In genomic region chr12:131710464-131711457, GRCh38 we compare ENCODE assay signal across 8 cellular contexts. TPM values are rescaled to one million over a fixed set of nuclear protein-coding genes. Genes with fewer than 3 reads are reported as not detected.
DNase-seq lines count a peak whose midpoint lies in the region; ATAC-seq and TF ChIP-seq lines count a peak whose summit lies in the region.

SFSWAP (plus strand) TSS chr12:131711090; CDS start chr12:131711230, 140 bp downstream.

- H3K36me3 ChIP-seq in iPS-18a (ENCODE audit: control insufficient read depth, low read depth, low read length), result peaks cover 20% of the 10 kb centered on the region
- H3K36me3 ChIP-seq in skeletal muscle satellite cell (ENCODE audit: insufficient read depth, low read length), result peaks cover 18% of the 10 kb centered on the region

- peak within 1 kb of the TSS; percentile 97 for H3K9ac ChIP-seq in iPS-18a (ENCODE audit: low read length)
- peak within 1 kb of the TSS; percentile 98 for H3K9ac ChIP-seq in skeletal muscle satellite cell (ENCODE audit: low read depth, low read length)

- H3K27me3 Mint-ChIP-seq in brain, result peaks cover 22% of the 10 kb centered on the region

- peak; percentile 89 for ATAC-seq in HG02884 (IDR thresholded peaks at IDR 0.05; ENCODE audit: unreplicated experiment)

- no peaks in the 10 kb centered on the region for H3K27me3 ChIP-seq in iPS-18a (ENCODE audit: control insufficient read depth, insufficient read depth, low read length)
- no peaks in the 10 kb centered on the region for H3K27me3 ChIP-seq in skeletal muscle satellite cell (ENCODE audit: control insufficient read depth, insufficient read depth, low read length)

- no peak for TF ChIP-seq CTCF in brain (conservative IDR thresholded peaks at IDR 0.05)

- peaks cover 0 to 5% (median 2%) of the 10 kb centered on the region in 5 experiments for H3K9me3 Mint-ChIP-seq in brain

- peaks cover 10% of the 10 kb centered on the region for H3K4me1 ChIP-seq in iPS-18a (ENCODE audit: control insufficient read depth, low read depth, low read length)
- H3K4me1 ChIP-seq in skeletal muscle satellite cell (ENCODE audit: control insufficient read depth, insufficient read depth, low read length), result peaks cover 18% of the 10 kb centered on the region

- peak within 1 kb of the TSS; percentile 96 for H3K4me2 ChIP-seq in skeletal muscle satellite cell (ENCODE audit: low read length)

- no peaks in the 10 kb centered on the region for H3K9me3 ChIP-seq in iPS-18a (ENCODE audit: control insufficient read depth, low read depth, low read length)
- H3K9me3 ChIP-seq in skeletal muscle satellite cell (replicated peaks; ENCODE audit: low read length), result no peaks in the 10 kb centered on the region

- H3K36me3 Mint-ChIP-seq in brain, result peaks cover 27% of the 10 kb centered on the region

- peak within 1 kb of the TSS; percentile 99 for H3K27ac ChIP-seq in iPS-18a (ENCODE audit: low read length)

- peak; percentile 57 for DNase-seq in NCI-H1436 (lab: John Stamatoyannopoulos, UW)
- no peak for DNase-seq in NCI-H1436 treated with DMSO at 0.1 percent for 48 hours (lab: John Stamatoyannopoulos, UW)
- peak; percentile 65 to 83 for DNase-seq in NCI-H2081 (lab: John Stamatoyannopoulos, UW)
- peak; percentile 82 for DNase-seq in UCSD-AML1 (lab: John Stamatoyannopoulos, UW; ENCODE audit: unreplicated experiment)

- H3K4me3 Mint-ChIP-seq in brain, result peak within 1 kb of the TSS; percentile 97 to 99 (median 99)

- H3K4me1 Mint-ChIP-seq in brain, result peaks cover 31% of the 10 kb centered on the region

- H3K27ac Mint-ChIP-seq in brain, result peak within 1 kb of the TSS; percentile 97 to 100 (median 99)

- H3K4me3 ChIP-seq in iPS-18a (ENCODE audit: low read length) (peak within 1 kb of the TSS; percentile 93), skeletal muscle satellite cell (ENCODE audit: low read length) (peak within 1 kb of the TSS; percentile 89)

RNA-seq across cellular contexts. Expression of gene SFSWAP, which starts in this region (rescaled TPM):
- polyA plus RNA-seq in brain (ENCODE audit: insufficient read depth, low read depth, low replicate concordance), result 24.9 TPM
- 20.3 and 26.4 TPM in 2 replicates for total RNA-seq in skeletal muscle satellite cell (2012; rRNA removed)
